Comparison of ENCODE assay signal across 1 cellular context in genomic region chr12:108793756-108794441, GRCh38.
A peak's percentile ranks its signal among the peaks of the same experiment; 100 is the strongest.
TF ChIP-seq lines count a peak whose summit lies in the region.

No MANE protein-coding gene starts in this region.

TF ChIP-seq in HepG2, 621 proteins besides CTCF, POLR2A, EP300 and RAD21 (continued from another document and continues in another):
- TF ChIP-seq ZNF407 (CRISPR knock-in tag; IDR thresholded peaks at IDR 0.05; ENCODE audit: not compliant biosample characterization) (no peak), NR1H2 (CRISPR knock-in tag; IDR thresholded peaks at IDR 0.05; ENCODE audit: borderline replicate concordance, low read depth) (no peak), ZBTB40 (IDR thresholded peaks at IDR 0.05) (no peak), ZBTB40 (CRISPR knock-in tag; IDR thresholded peaks at IDR 0.05) (no peak), BHLHE40 (IDR thresholded peaks at IDR 0.05; ENCODE audit: low read length) (no peak), KLF12 (CRISPR knock-in tag; IDR thresholded peaks at IDR 0.05; ENCODE audit: borderline replicate concordance) (no peak), ZGPAT (CRISPR knock-in tag; IDR thresholded peaks at IDR 0.05) (no peak), HDAC1 (CRISPR knock-in tag; IDR thresholded peaks at IDR 0.05) (peak; percentile 28; the same call in 1 of the 2 replicates), ZNF343 (CRISPR knock-in tag; IDR thresholded peaks at IDR 0.05) (no peak), FOSL1 (CRISPR knock-in tag; IDR thresholded peaks at IDR 0.05; ENCODE audit: borderline replicate concordance) (no peak), GMEB2 (CRISPR knock-in tag; IDR thresholded peaks at IDR 0.05; ENCODE audit: low read depth) (no peak), POLR2G (IDR thresholded peaks at IDR 0.05; ENCODE audit: low read depth, low read length) (0 out of 2 replicates have a peak, but pooled peaks have one; percentile 23), MLXIP (CRISPR knock-in tag; IDR thresholded peaks at IDR 0.05; ENCODE audit: borderline replicate concordance) (no peak), ZNF564 (CRISPR knock-in tag; IDR thresholded peaks at IDR 0.05) (no peak), FLYWCH1 (CRISPR knock-in tag; IDR thresholded peaks at IDR 0.05) (no peak), NFRKB (IDR thresholded peaks at IDR 0.05) (no peak), NCOA2 (CRISPR knock-in tag; IDR thresholded peaks at IDR 0.05) (no peak), ZNF512B (CRISPR knock-in tag; IDR thresholded peaks at IDR 0.05; ENCODE audit: borderline replicate concordance) (no peak), NR2F6 (IDR thresholded peaks at IDR 0.05) (no peak), NR2F6 (CRISPR knock-in tag; IDR thresholded peaks at IDR 0.05) (0 out of 2 replicates have a peak, but pooled peaks have one; percentile 41), ELF4 (CRISPR knock-in tag; IDR thresholded peaks at IDR 0.05; ENCODE audit: borderline replicate concordance) (no peak), ZNF546 (CRISPR knock-in tag; conservative IDR thresholded peaks at IDR 0.05) (no peak)
